Comparison of ENCODE assay signal across 8 cellular contexts in the genomic region with DNA sequence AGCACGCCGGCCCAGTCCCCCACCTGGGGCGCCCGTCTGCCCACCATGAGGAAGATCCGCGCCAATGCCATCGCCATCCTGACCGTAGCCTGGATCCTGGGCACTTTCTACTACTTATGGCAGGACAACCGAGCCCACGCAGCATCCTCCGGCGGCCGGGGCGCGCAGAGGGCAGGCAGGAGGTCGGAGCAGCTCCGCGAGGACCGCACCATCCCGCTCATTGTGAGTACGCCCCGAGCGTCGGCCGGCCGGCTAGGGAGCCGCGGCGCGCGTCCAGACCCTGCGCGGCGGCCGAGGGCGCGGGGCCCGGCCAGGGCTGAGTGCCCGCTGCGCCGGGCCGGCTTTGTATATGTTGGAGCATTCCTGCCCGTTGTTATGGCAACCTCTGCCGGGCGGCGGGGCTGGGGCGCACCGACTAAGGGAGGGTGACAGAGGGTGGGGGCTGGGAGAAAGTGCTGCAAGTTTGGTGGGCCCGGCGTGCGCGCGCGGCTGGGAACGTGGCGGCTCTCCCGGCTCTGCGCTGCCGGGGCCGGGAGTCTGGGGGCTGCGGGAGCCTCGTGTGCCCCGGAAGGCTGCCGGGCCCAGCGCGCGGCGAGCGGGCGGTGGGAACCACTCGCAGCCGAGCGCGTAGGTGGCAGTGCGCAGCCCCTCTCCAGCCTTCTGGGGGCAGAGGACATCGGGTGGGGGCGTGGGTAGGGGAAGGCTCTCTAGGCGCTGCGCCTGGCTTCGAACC. TPM values are rescaled to one million over a fixed set of nuclear protein-coding genes. Genes with fewer than 3 reads are reported as not detected.
DNase-seq lines count a peak whose midpoint lies in the region; ATAC-seq and TF ChIP-seq lines count a peak whose summit lies in the region.

No MANE protein-coding gene starts in this region.

- no peaks in the 10 kb centered on the region for H3K36me3 Mint-ChIP-seq in activated naive CD8-positive, alpha-beta T cell treated with anti-CD3 and anti-CD28 coated beads, Interleukin-2, amount 10 ng/mL, durations not matched to agents 7 days and 5 days
- no peaks in the 10 kb centered on the region for H3K36me3 Mint-ChIP-seq in stimulated activated effector memory CD8-positive, alpha-beta T cell treated with anti-CD3 and anti-CD28 coated beads, Interleukin-12 subunit alpha, Interleukin-12 subunit beta, amount 100 ng/mL, for 72 hours

- POLR2A ChIA-PET in AG04449 (lab: Yijun Ruan, JAX): no interaction called here
- POLR2A ChIA-PET in activated naive CD8-positive, alpha-beta T cell treated with anti-CD3 and anti-CD28 coated beads, Interleukin-2, amount 10 ng/mL, durations not matched to agents 7 days and 5 days (lab: Charles Lee): no interaction called here

- CTCF ChIA-PET in AG04449 (lab: Yijun Ruan, JAX): interaction anchor here (1.3 to 2.1 kb wide), 3 partner anchors 12 to 31 kb away, joined by 4 to 12 read pairs (median 5); no protein-coding TSS in a partner anchor

- no peak for ATAC-seq in activated naive CD8-positive, alpha-beta T cell treated with anti-CD3 and anti-CD28 coated beads, Interleukin-2, amount 10 ng/mL, durations not matched to agents 7 days and 5 days (ENCODE audit: low read depth)
- peak; percentile 34 for ATAC-seq in stimulated activated effector memory CD8-positive, alpha-beta T cell treated with anti-CD3 and anti-CD28 coated beads, Interleukin-12 subunit alpha, Interleukin-12 subunit beta, amount 100 ng/mL, for 72 hours
- no peak for ATAC-seq in HG03025 (IDR thresholded peaks at IDR 0.05; ENCODE audit: low FRiP score, unreplicated experiment)

- H3K9me3 Mint-ChIP-seq in activated naive CD8-positive, alpha-beta T cell treated with anti-CD3 and anti-CD28 coated beads, Interleukin-2, amount 10 ng/mL, durations not matched to agents 7 days and 5 days: no peaks in the 10 kb centered on the region
- no peaks in the 10 kb centered on the region for H3K9me3 Mint-ChIP-seq in stimulated activated effector memory CD8-positive, alpha-beta T cell treated with anti-CD3 and anti-CD28 coated beads, Interleukin-12 subunit alpha, Interleukin-12 subunit beta, amount 100 ng/mL, for 72 hours

- no peak overlapping the region for H3K27ac Mint-ChIP-seq in activated naive CD8-positive, alpha-beta T cell treated with anti-CD3 and anti-CD28 coated beads, Interleukin-2, amount 10 ng/mL, durations not matched to agents 7 days and 5 days
- no peak overlapping the region for H3K27ac Mint-ChIP-seq in stimulated activated effector memory CD8-positive, alpha-beta T cell treated with anti-CD3 and anti-CD28 coated beads, Interleukin-12 subunit alpha, Interleukin-12 subunit beta, amount 100 ng/mL, for 72 hours

- H3K4me3 ChIP-seq in AG04449 (ENCODE audit: low read depth, low read length) (peak overlapping the region; percentile 63), iPS-20b (ENCODE audit: low read length) (peak overlapping the region; percentile 72)

- peaks cover 8% of the 10 kb centered on the region for H3K4me1 Mint-ChIP-seq in activated naive CD8-positive, alpha-beta T cell treated with anti-CD3 and anti-CD28 coated beads, Interleukin-2, amount 10 ng/mL, durations not matched to agents 7 days and 5 days
- H3K4me1 Mint-ChIP-seq in stimulated activated effector memory CD8-positive, alpha-beta T cell treated with anti-CD3 and anti-CD28 coated beads, Interleukin-12 subunit alpha, Interleukin-12 subunit beta, amount 100 ng/mL, for 72 hours: peaks cover 7% of the 10 kb centered on the region

- DNase-seq in AG04449 (ENCODE audit: low read depth, low spot score): no peak
- peak; percentile 62 for DNase-seq in GM20000 (ENCODE audit: low spot score)
- peak; percentile 41 for DNase-seq in activated naive CD8-positive, alpha-beta T cell treated with anti-CD3 and anti-CD28 coated beads, Interleukin-2, amount 10 ng/mL, durations not matched to agents 7 days and 5 days
- no peak for DNase-seq in stimulated activated effector memory CD8-positive, alpha-beta T cell treated with anti-CD3 and anti-CD28 coated beads, Interleukin-12 subunit alpha, Interleukin-12 subunit beta, amount 100 ng/mL, for 72 hours (ENCODE audit: low spot score in 2 of 2)
- no peak for DNase-seq in NCI-H226
- DNase-seq in NCI-H510A treated with DMSO at 0.1 percent for 48 hours (lab: John Stamatoyannopoulos, UW): no peak

- H3K9me3 ChIP-seq in iPS-20b (ENCODE audit: insufficient read depth, low read depth, low read length): no peaks in the 10 kb centered on the region

- H3K36me3 ChIP-seq in iPS-20b (ENCODE audit: insufficient read depth, low read depth, low read length): no peaks in the 10 kb centered on the region

- H3K27me3 ChIP-seq in iPS-20b (ENCODE audit: insufficient read depth, low read length): peaks cover 70% of the 10 kb centered on the region

- peak overlapping the region; percentile 47; the same call in 1 of the 2 replicates for H3K9ac ChIP-seq in iPS-20b (ENCODE audit: low read depth, low read length)

- H3K4me1 ChIP-seq in iPS-20b (ENCODE audit: insufficient read depth, low read length): peaks cover 5% of the 10 kb centered on the region

- no peak overlapping the region for H3K27ac ChIP-seq in iPS-20b (ENCODE audit: low read length)

- H3K27me3 Mint-ChIP-seq in activated naive CD8-positive, alpha-beta T cell treated with anti-CD3 and anti-CD28 coated beads, Interleukin-2, amount 10 ng/mL, durations not matched to agents 7 days and 5 days: peaks cover 70% of the 10 kb centered on the region

- peak overlapping the region; percentile 73 for H3K4me3 Mint-ChIP-seq in activated naive CD8-positive, alpha-beta T cell treated with anti-CD3 and anti-CD28 coated beads, Interleukin-2, amount 10 ng/mL, durations not matched to agents 7 days and 5 days
- peak overlapping the region; percentile 55 for H3K4me3 Mint-ChIP-seq in stimulated activated effector memory CD8-positive, alpha-beta T cell treated with anti-CD3 and anti-CD28 coated beads, Interleukin-12 subunit alpha, Interleukin-12 subunit beta, amount 100 ng/mL, for 72 hours

- TF ChIP-seq CTCF in AG04449 (IDR thresholded peaks at IDR 0.05; ENCODE audit: insufficient read depth, low read length, missing control alignments): no peak
- TF ChIP-seq CTCF in GM20000 (IDR thresholded peaks at IDR 0.05; ENCODE audit: extremely low read depth, missing control alignments): no peak

RNA-seq across cellular contexts. Expression of a gene that starts 0.5 kb away (rescaled TPM):
- total RNA-seq in activated naive CD8-positive, alpha-beta T cell treated with anti-CD3 and anti-CD28 coated beads, Interleukin-2, amount 10 ng/mL, durations not matched to agents 7 days and 5 days: not detected

Comparison
In these comparisons a context has a peak if more than half of its experiments do, and no peak if none do; other contexts are left out.
1. DNase-seq: peak in GM20000 (single experiment) and activated naive CD8-positive, alpha-beta T cell treated with anti-CD3 and anti-CD28 coated beads, Interleukin-2, amount 10 ng/mL, durations not matched to agents 7 days and 5 days (single experiment); none in AG04449 (single experiment), stimulated activated effector memory CD8-positive, alpha-beta T cell treated with anti-CD3 and anti-CD28 coated beads, Interleukin-12 subunit alpha, Interleukin-12 subunit beta, amount 100 ng/mL, for 72 hours (0 of 2), NCI-H226 (single experiment) and NCI-H510A treated with DMSO at 0.1 percent for 48 hours (single experiment).